Comparison of ENCODE assay signal across 27 cellular contexts in the genomic region with DNA sequence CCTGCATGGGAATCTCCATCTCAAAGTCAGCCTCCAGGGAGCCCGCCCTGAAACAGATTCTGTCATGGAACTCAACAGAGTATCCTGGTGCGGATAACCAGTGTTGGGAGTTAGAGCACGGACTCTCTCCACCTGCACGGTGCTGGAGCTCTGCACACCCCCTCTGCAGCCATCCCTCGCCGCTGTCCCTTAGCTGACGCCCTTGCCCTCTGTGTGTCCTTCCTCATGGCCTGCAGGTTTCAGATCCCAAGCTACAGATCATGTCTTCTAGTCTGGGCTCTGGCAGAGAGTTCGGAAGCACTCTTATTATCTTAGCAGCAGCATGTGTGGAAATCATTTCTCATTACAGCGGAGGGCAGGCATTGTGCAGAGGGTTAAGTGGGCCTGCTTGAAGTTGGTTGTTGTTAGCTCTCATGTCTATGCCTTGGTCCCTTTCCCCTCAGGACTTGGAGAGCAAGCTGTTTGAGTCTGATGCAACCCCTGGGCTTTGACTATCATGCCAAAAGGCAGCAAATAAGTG. TPM values are rescaled to one million over a fixed set of nuclear protein-coding genes. Genes with fewer than 3 reads are reported as not detected.
DNase-seq lines count a peak whose midpoint lies in the region; ATAC-seq and TF ChIP-seq lines count a peak whose summit lies in the region.
"Had no signal": no experiment of that assay in that cellular context is flagged by ENCODE, and none has a peak within 500 bp of the region (broad histone marks: within the 10 kb centered on the region; RNA-seq: fewer than 3 reads in every experiment).

No MANE protein-coding gene starts in this region.

- no peak overlapping the region for H2BK120ac ChIP-seq in H9 (ENCODE audit: low read depth, low read length, poor library complexity, severe bottlenecking)

- H3K56ac ChIP-seq in H9 (ENCODE audit: insufficient read length, low read depth, low read length): no peak overlapping the region

- H2AK5ac ChIP-seq in H9 (ENCODE audit: insufficient read length, low read length): no peak overlapping the region

- no peak overlapping the region for H4K91ac ChIP-seq in H9 (ENCODE audit: insufficient read length, low read depth, low read length)

- H2BK12ac ChIP-seq in H9 (ENCODE audit: insufficient read length, low read depth, low read length): no peak overlapping the region

- H2BK5ac ChIP-seq in H9 (ENCODE audit: insufficient read length, low read length): no peak overlapping the region

- no peak overlapping the region for H2BK15ac ChIP-seq in H9 (ENCODE audit: low read depth, low read length)

- no peak overlapping the region for H3K14ac ChIP-seq in H9 (ENCODE audit: insufficient read depth, low read length)

- no peak overlapping the region for H3K4ac ChIP-seq in H9 (ENCODE audit: low read depth, low read length)

- H3K9me3 Mint-ChIP-seq in H9: no peaks in the 10 kb centered on the region
- H3K9me3 Mint-ChIP-seq in activated T-helper 2 cell treated with anti-CD3 and anti-CD28 coated beads, Interferon-gamma antibody, Interleukin-2, Interleukin-4, amounts not matched to agents 10 μg/mL and 5 μg/mL and 100 μg/mL, durations not matched to agents 14 hours and 24 hours and 36 hours: no peaks in the 10 kb centered on the region
- no peaks in the 10 kb centered on the region for H3K9me3 Mint-ChIP-seq in naive thymus-derived CD8-positive, alpha-beta T cell
- H3K9me3 Mint-ChIP-seq in activated CD8-positive, alpha-beta memory T cell treated with anti-CD3 and anti-CD28 coated beads, Interleukin-2, amount 10 ng/mL, durations not matched to agents 7 days and 5 days (ENCODE audit: low read depth): no peaks in the 10 kb centered on the region
- H3K9me3 Mint-ChIP-seq: stimulated activated naive B cell treated with anti-CD40 and anti-IgM and Interleukin-4, amounts not matched to agents 10 μg/mL and 1 μg/mL and 100 μg/mL, for 72 hours had no signal

- no peaks in the 10 kb centered on the region for H4K20me1 ChIP-seq in H9 (ENCODE audit: control insufficient read depth, insufficient read depth, insufficient read length)

- POLR2A ChIA-PET in naive thymus-derived CD8-positive, alpha-beta T cell (lab: Charles Lee): interaction anchor here (1.1 to 3.0 kb wide), 3 partner anchors 16 to 31 kb away, joined by 3 to 14 read pairs (median 9); a partner anchor contains a TSS

- H3K9me3 ChIP-seq in H9 (ENCODE audit: control insufficient read depth, low read depth, low read length): no peaks in the 10 kb centered on the region
- H3K9me3 ChIP-seq: HAP-1, suprapubic skin had no signal

- H3K27me3 ChIP-seq in H9 (ENCODE audit: insufficient read depth, low read length): no peaks in the 10 kb centered on the region
- H3K27me3 ChIP-seq: suprapubic skin had no signal

- intact Hi-C loops in activated T-helper 2 cell treated with anti-CD3 and anti-CD28 coated beads, Interferon-gamma antibody, Interleukin-2, Interleukin-4, amounts not matched to agents 10 μg/mL and 5 μg/mL and 100 μg/mL, durations not matched to agents 14 hours and 24 hours and 36 hours (cut with micrococcal nuclease): loop anchor here (5.0 kb wide), 1 partner anchor 93 kb away; a partner anchor contains a TSS

- ATAC-seq in naive thymus-derived CD8-positive, alpha-beta T cell: no peak
- ATAC-seq in activated CD8-positive, alpha-beta memory T cell treated with anti-CD3 and anti-CD28 coated beads, Interleukin-2, amount 10 ng/mL, durations not matched to agents 7 days and 5 days: no peak
- ATAC-seq in GM19467 (IDR thresholded peaks at IDR 0.05; ENCODE audit: unreplicated experiment): no peak
- ATAC-seq: activated CD4-positive, CD25-positive, alpha-beta regulatory T cell treated with anti-CD3 and anti-CD28 coated beads, Interleukin-2, amount 50 U/mL, for 24 hours; GM12878; stimulated activated naive B cell treated with anti-CD40 and anti-IgM and Interleukin-4, amounts not matched to agents 10 μg/mL and 1 μg/mL and 100 μg/mL, for 72 hours had no signal

- H3K23ac ChIP-seq in H9 (ENCODE audit: insufficient read length, low read depth, low read length): no peak overlapping the region

- no peaks in the 10 kb centered on the region for H3K36me3 Mint-ChIP-seq in H9 (ENCODE audit: insufficient read depth in 1 of 3, low read depth in 3 of 3)
- peaks cover 17% of the 10 kb centered on the region for H3K36me3 Mint-ChIP-seq in activated T-helper 2 cell treated with anti-CD3 and anti-CD28 coated beads, Interferon-gamma antibody, Interleukin-2, Interleukin-4, amounts not matched to agents 10 μg/mL and 5 μg/mL and 100 μg/mL, durations not matched to agents 14 hours and 24 hours and 36 hours (ENCODE audit: low read depth)
- H3K36me3 Mint-ChIP-seq in naive thymus-derived CD8-positive, alpha-beta T cell: peaks cover 0 to 3% (median 2%) of the 10 kb centered on the region in 3 donors
- peaks cover 2% of the 10 kb centered on the region for H3K36me3 Mint-ChIP-seq in activated CD8-positive, alpha-beta memory T cell treated with anti-CD3 and anti-CD28 coated beads, Interleukin-2, amount 10 ng/mL, durations not matched to agents 7 days and 5 days

- no peak overlapping the region for H2BK20ac ChIP-seq in H9 (ENCODE audit: low read depth, low read length, poor library complexity, severe bottlenecking)

- H3K27me3 Mint-ChIP-seq in H9 (ENCODE audit: low read depth): no peaks in the 10 kb centered on the region
- no peaks in the 10 kb centered on the region for H3K27me3 Mint-ChIP-seq in activated T-helper 2 cell treated with anti-CD3 and anti-CD28 coated beads, Interferon-gamma antibody, Interleukin-2, Interleukin-4, amounts not matched to agents 10 μg/mL and 5 μg/mL and 100 μg/mL, durations not matched to agents 14 hours and 24 hours and 36 hours (ENCODE audit: low read depth)
- no peaks in the 10 kb centered on the region for H3K27me3 Mint-ChIP-seq in naive thymus-derived CD8-positive, alpha-beta T cell
- no peaks in the 10 kb centered on the region for H3K27me3 Mint-ChIP-seq in activated CD8-positive, alpha-beta memory T cell treated with anti-CD3 and anti-CD28 coated beads, Interleukin-2, amount 10 ng/mL, durations not matched to agents 7 days and 5 days
- H3K27me3 Mint-ChIP-seq: stimulated activated naive B cell treated with anti-CD40 and anti-IgM and Interleukin-4, amounts not matched to agents 10 μg/mL and 1 μg/mL and 100 μg/mL, for 72 hours had no signal

- peak; percentile 49 for DNase-seq in NCI-H510A treated with DMSO at 0.1 percent for 48 hours (lab: John Stamatoyannopoulos, UW)
- DNase-seq in NCI-H510A (lab: John Stamatoyannopoulos, UW): no peak
- DNase-seq in H9: no peak
- no peak for DNase-seq in activated T-helper 2 cell treated with anti-CD3 and anti-CD28 coated beads, Interferon-gamma antibody, Interleukin-2, Interleukin-4, amounts not matched to agents 10 μg/mL and 5 μg/mL and 100 μg/mL, durations not matched to agents 14 hours and 24 hours and 36 hours (ENCODE audit: low spot score)
- no peak for DNase-seq in naive thymus-derived CD8-positive, alpha-beta T cell
- DNase-seq in activated CD8-positive, alpha-beta memory T cell treated with anti-CD3 and anti-CD28 coated beads, Interleukin-2, amount 10 ng/mL, durations not matched to agents 7 days and 5 days: no peak
- DNase-seq in EL: no peak
- DNase-seq: 8988T; activated naive CD4-positive, alpha-beta T cell treated with anti-CD3 and anti-CD28 coated beads, Interleukin-2, amount 50 U/mL, for 16 hours; activated T-cell treated with anti-CD3 and anti-CD28 coated beads, Interleukin-2, amount 50 U/mL, for 48 hours; aorta; Kasumi-1; mammary epithelial cell; MV-4-11; NCI-H146; NCI-H774; nucleus accumbens; PC-9; SHP77 treated with DMSO at 0.1 percent for 48 hours; stimulated activated CD4-positive, alpha-beta T cell treated with anti-CD3 and anti-CD28 coated beads, Interleukin-2, amount 100 ng/mL, for 48 hours; stimulated activated naive B cell treated with anti-CD40 and anti-IgM and Interleukin-4, amounts not matched to agents 10 μg/mL and 1 μg/mL and 100 μg/mL, for 72 hours had no signal

- H3K79me2 ChIP-seq in H9 (ENCODE audit: insufficient read depth, low read length): no peaks in the 10 kb centered on the region

- peaks cover 9% of the 10 kb centered on the region in 2 experiments for H3K4me1 Mint-ChIP-seq in H9
- peaks cover 29% of the 10 kb centered on the region for H3K4me1 Mint-ChIP-seq in activated T-helper 2 cell treated with anti-CD3 and anti-CD28 coated beads, Interferon-gamma antibody, Interleukin-2, Interleukin-4, amounts not matched to agents 10 μg/mL and 5 μg/mL and 100 μg/mL, durations not matched to agents 14 hours and 24 hours and 36 hours (ENCODE audit: low read depth)
- peaks cover 18 to 36% (median 30%) of the 10 kb centered on the region in 4 donors for H3K4me1 Mint-ChIP-seq in naive thymus-derived CD8-positive, alpha-beta T cell
- peaks cover 31% of the 10 kb centered on the region for H3K4me1 Mint-ChIP-seq in activated CD8-positive, alpha-beta memory T cell treated with anti-CD3 and anti-CD28 coated beads, Interleukin-2, amount 10 ng/mL, durations not matched to agents 7 days and 5 days

- no peaks in the 10 kb centered on the region for H3K4me1 ChIP-seq in H9 (ENCODE audit: insufficient read depth, low read length)
- H3K4me1 ChIP-seq: HAP-1 had no signal

- no peak overlapping the region for H3K18ac ChIP-seq in H9 (ENCODE audit: insufficient read length, low read depth, low read length)

- H3K27ac Mint-ChIP-seq in H9: peak overlapping the region in 2 of 3 experiments; percentile 9 to 11; a peak in 4 of 7 replicates
- peak overlapping the region; percentile 33 for H3K27ac Mint-ChIP-seq in activated T-helper 2 cell treated with anti-CD3 and anti-CD28 coated beads, Interferon-gamma antibody, Interleukin-2, Interleukin-4, amounts not matched to agents 10 μg/mL and 5 μg/mL and 100 μg/mL, durations not matched to agents 14 hours and 24 hours and 36 hours
- H3K27ac Mint-ChIP-seq in naive thymus-derived CD8-positive, alpha-beta T cell: peak overlapping the region in 7 of 10 donors; percentile 30 to 97 (median 62)
- H3K27ac Mint-ChIP-seq in activated CD8-positive, alpha-beta memory T cell treated with anti-CD3 and anti-CD28 coated beads, Interleukin-2, amount 10 ng/mL, durations not matched to agents 7 days and 5 days: no peak overlapping the region

- TF ChIP-seq CTCF in H9 (conservative IDR thresholded peaks at IDR 0.05): no peak

- no peak overlapping the region for H4K5ac ChIP-seq in H9 (ENCODE audit: insufficient read length, low read depth, low read length)

- H3K23me2 ChIP-seq in H9 (ENCODE audit: insufficient read length, low read depth, low read length, poor library complexity, severe bottlenecking): no peaks in the 10 kb centered on the region

- H4K8ac ChIP-seq in H9 (replicated peaks; ENCODE audit: insufficient read length, low read depth, low read length): no peak overlapping the region

- no CpG with 5 or more reads among the region's 9 CpGs for WGBS in H9 (ENCODE audit: extremely low coverage, insufficient read length, low lambda C conversion rate)

- H3K27ac ChIP-seq in H9 (ENCODE audit: insufficient read length, low read depth, low read length): no peak overlapping the region
- H3K27ac ChIP-seq: PC-9, suprapubic skin had no signal

- H3K4me2 ChIP-seq in H9 (ENCODE audit: insufficient read depth, insufficient read length, low read length): no peak overlapping the region
- H3K4me2 ChIP-seq: PC-9, smooth muscle cell had no signal

- H3K79me1 ChIP-seq in H9 (ENCODE audit: insufficient read depth, low read depth, low read length, poor library complexity, severe bottlenecking): no peaks in the 10 kb centered on the region

- no peak overlapping the region for H2AFZ ChIP-seq in H9 (ENCODE audit: low read length)
- H2AFZ ChIP-seq: PC-9 had no signal

- CTCF ChIA-PET in activated CD8-positive, alpha-beta memory T cell treated with anti-CD3 and anti-CD28 coated beads, Interleukin-2, amount 10 ng/mL, durations not matched to agents 7 days and 5 days (lab: Charles Lee): interaction anchor here (1.0 to 1.9 kb wide), 3 partner anchors 12 to 26 kb away, joined by 4 to 5 read pairs (median 5); no protein-coding TSS in a partner anchor

- no peak overlapping the region for H3T11ph ChIP-seq in H9 (ENCODE audit: low read length)

- no peak overlapping the region for H3K9ac ChIP-seq in H9 (ENCODE audit: extremely low read depth, insufficient read length, low read length)

- no peak overlapping the region; a peak in 1 of 5 replicates for H3K4me3 Mint-ChIP-seq in H9
- no peak overlapping the region for H3K4me3 Mint-ChIP-seq in activated T-helper 2 cell treated with anti-CD3 and anti-CD28 coated beads, Interferon-gamma antibody, Interleukin-2, Interleukin-4, amounts not matched to agents 10 μg/mL and 5 μg/mL and 100 μg/mL, durations not matched to agents 14 hours and 24 hours and 36 hours (ENCODE audit: low read depth)
- no peak overlapping the region for H3K4me3 Mint-ChIP-seq in naive thymus-derived CD8-positive, alpha-beta T cell
- no peak overlapping the region for H3K4me3 Mint-ChIP-seq in activated CD8-positive, alpha-beta memory T cell treated with anti-CD3 and anti-CD28 coated beads, Interleukin-2, amount 10 ng/mL, durations not matched to agents 7 days and 5 days
- H3K4me3 Mint-ChIP-seq: stimulated activated naive B cell treated with anti-CD40 and anti-IgM and Interleukin-4, amounts not matched to agents 10 μg/mL and 1 μg/mL and 100 μg/mL, for 72 hours had no signal

RNA-seq across cellular contexts. Expression of a gene that starts 26.0 kb away (rescaled TPM):
- 30.1 and 33.9 TPM in 2 replicates for total RNA-seq in H9 (2021)
- total RNA-seq in activated T-helper 2 cell treated with anti-CD3 and anti-CD28 coated beads, Interferon-gamma antibody, Interleukin-2, Interleukin-4, amounts not matched to agents 10 μg/mL and 5 μg/mL and 100 μg/mL, durations not matched to agents 14 hours and 24 hours and 36 hours: 29.0 and 30.4 TPM in 2 replicates
- total RNA-seq in naive thymus-derived CD8-positive, alpha-beta T cell: 10 to 100 TPM; 32.2 to 39.5 TPM
- 10 to 100 TPM; 22.1 to 35.7 (median 22.3) TPM for polyA plus RNA-seq in naive thymus-derived CD8-positive, alpha-beta T cell
- total RNA-seq in activated CD8-positive, alpha-beta memory T cell treated with anti-CD3 and anti-CD28 coated beads, Interleukin-2, amount 10 ng/mL, durations not matched to agents 7 days and 5 days: 10 to 100 TPM; 32.7 to 36.9 TPM

RNA-seq across cellular contexts. Expression of a gene that starts 26.2 kb away (rescaled TPM):
- 67.6 and 71.9 TPM in 2 replicates for total RNA-seq in H9 (2021)
- total RNA-seq in activated T-helper 2 cell treated with anti-CD3 and anti-CD28 coated beads, Interferon-gamma antibody, Interleukin-2, Interleukin-4, amounts not matched to agents 10 μg/mL and 5 μg/mL and 100 μg/mL, durations not matched to agents 14 hours and 24 hours and 36 hours: 93.9 and 94.7 TPM in 2 replicates
- 10 to 100 TPM; 86.3 to 88.6 TPM for total RNA-seq in naive thymus-derived CD8-positive, alpha-beta T cell
- polyA plus RNA-seq in naive thymus-derived CD8-positive, alpha-beta T cell: 100 to 1,000 TPM in 1 of 3 donors, 10 to 100 TPM in 2; 85.5 to 106 (median 95.2) TPM
- total RNA-seq in activated CD8-positive, alpha-beta memory T cell treated with anti-CD3 and anti-CD28 coated beads, Interleukin-2, amount 10 ng/mL, durations not matched to agents 7 days and 5 days: 10 to 100 TPM; 67.0 to 76.8 TPM

RNA-seq across cellular contexts. Expression of a gene that starts 31.2 kb away (rescaled TPM):
- 212 and 220 TPM in 2 replicates for total RNA-seq in H9 (2021)
- 201 and 206 TPM in 2 replicates for total RNA-seq in activated T-helper 2 cell treated with anti-CD3 and anti-CD28 coated beads, Interferon-gamma antibody, Interleukin-2, Interleukin-4, amounts not matched to agents 10 μg/mL and 5 μg/mL and 100 μg/mL, durations not matched to agents 14 hours and 24 hours and 36 hours
- total RNA-seq in naive thymus-derived CD8-positive, alpha-beta T cell: 10 to 100 TPM; 87.5 to 99.3 TPM
- 100 to 1,000 TPM; 114 to 143 (median 137) TPM for polyA plus RNA-seq in naive thymus-derived CD8-positive, alpha-beta T cell
- 100 to 1,000 TPM; 131 to 180 TPM for total RNA-seq in activated CD8-positive, alpha-beta memory T cell treated with anti-CD3 and anti-CD28 coated beads, Interleukin-2, amount 10 ng/mL, durations not matched to agents 7 days and 5 days
